8 cellular contexts compared by ENCODE assay signal in genomic region chr2:174486614-174487535, GRCh38. TPM values are rescaled to one million over a fixed set of nuclear protein-coding genes. Genes with fewer than 3 reads are reported as not detected.
DNase-seq lines count a peak whose midpoint lies in the region; ATAC-seq, FAIRE-seq and TF ChIP-seq lines count a peak whose summit lies in the region.

GPR155 (minus strand) TSS chr2:174487029; CDS start chr2:174481956, 5,073 bp downstream.

- no peaks in the 10 kb centered on the region for H3K9me3 Mint-ChIP-seq in astrocyte (ENCODE audit: unreplicated experiment)

- no peaks in the 10 kb centered on the region for H3K27me3 ChIP-seq in astrocyte (ENCODE audit: insufficient read depth, low read length)
- no peaks in the 10 kb centered on the region for H3K27me3 ChIP-seq in rectal smooth muscle tissue (ENCODE audit: control insufficient read depth, insufficient read depth, low read length)
- H3K27me3 ChIP-seq in aorta (ENCODE audit: control insufficient read depth in 1 of 2, insufficient read depth in 2 of 2, low read length in 1 of 2): no peaks in the 10 kb centered on the region

- H3K4me1 ChIP-seq in astrocyte (ENCODE audit: insufficient read depth, low read length): peaks cover 3% of the 10 kb centered on the region
- H3K4me1 ChIP-seq in rectal smooth muscle tissue (ENCODE audit: control insufficient read depth, insufficient read depth, low read length): no peaks in the 10 kb centered on the region
- H3K4me1 ChIP-seq in aorta (ENCODE audit: control insufficient read depth in 1 of 2, insufficient read depth in 2 of 2, low read length in 2 of 2): no peaks in the 10 kb centered on the region

- peaks cover 2% of the 10 kb centered on the region for H3K36me3 Mint-ChIP-seq in astrocyte (ENCODE audit: low read depth, unreplicated experiment)

- intact Hi-C loops in T-helper 2 cell treated with Interferon-gamma antibody and Interleukin-4, amounts not matched to agents 100 ng/mL and 5 ng/mL, for 36 hours (cut with micrococcal nuclease): loop anchor here (1.0 to 10.0 kb wide), 11 partner anchors 24 to 1932 kb away; partner anchors contain the start of genes ATF2, ATP5MC3, OLA1 and PDK1
- intact Hi-C loops in aorta (cut with DNase I): loop anchor here in 1 of 2 donors (5.0 to 10.0 kb wide), 2 partner anchors 108 to 195 kb away; partner anchors contain the start of gene WIPF1

- H3K4me3 ChIP-seq in astrocyte (ENCODE audit: insufficient read depth, low read depth, low read length) (peak within 1 kb of the TSS; percentile 91), rectal smooth muscle tissue (ENCODE audit: low read length) (peak within 1 kb of the TSS; percentile 99), aorta (ENCODE audit: low read length in 2 of 2) (peak within 1 kb of the TSS; percentile 60 to 96)

- H3K79me2 ChIP-seq in astrocyte (ENCODE audit: insufficient read depth, low read length): no peaks in the 10 kb centered on the region

- H3K9ac ChIP-seq in astrocyte (ENCODE audit: low read length) (peak within 1 kb of the TSS; percentile 84), rectal smooth muscle tissue (ENCODE audit: low read length) (peak within 1 kb of the TSS; percentile 76)

- ATAC-seq in GM18502 (IDR thresholded peaks at IDR 0.05; ENCODE audit: poor library complexity, unreplicated experiment) (peak; percentile 84), HG02943 (IDR thresholded peaks at IDR 0.05; ENCODE audit: low read depth, unreplicated experiment) (peak; percentile 60), aorta (ENCODE audit: low FRiP score) (peak; percentile 99)

- DNase-seq in NCI-H1930 (lab: John Stamatoyannopoulos, UW): peak; percentile 95 to 96
- DNase-seq in astrocyte (ENCODE audit: low read depth): peak; percentile 91
- peak; percentile 93 for DNase-seq in hepatic stellate cell (ENCODE audit: low spot score)
- DNase-seq in aorta: peak; percentile 100

- no peak for TF ChIP-seq CTCF in astrocyte (IDR thresholded peaks at IDR 0.05; ENCODE audit: insufficient read depth, low read depth, low read length)

- FAIRE-seq in astrocyte (lab: Jason Lieb, UNC): no peak

- WGBS in aorta, 2 donors: 1% methylated on average over 55 to 72 of the region's 72 CpGs

- H3K27ac ChIP-seq in astrocyte (ENCODE audit: low read depth, low read length): peak within 1 kb of the TSS; percentile 85
- H3K27ac ChIP-seq in rectal smooth muscle tissue (ENCODE audit: low read depth, low read length): peak within 1 kb of the TSS; percentile 96
- H3K27ac ChIP-seq in aorta (ENCODE audit: low read depth in 1 of 2, low read length in 2 of 2): peak within 1 kb of the TSS in 1 of 2 donors; percentile 69

- peak within 1 kb of the TSS; percentile 91 for H3K4me3 Mint-ChIP-seq in astrocyte (ENCODE audit: unreplicated experiment)

- H3K27ac Mint-ChIP-seq in astrocyte (ENCODE audit: unreplicated experiment): peak within 1 kb of the TSS; percentile 87

- no peaks in the 10 kb centered on the region for H3K27me3 Mint-ChIP-seq in astrocyte (ENCODE audit: low read depth, unreplicated experiment)

- no peaks in the 10 kb centered on the region for H4K20me1 ChIP-seq in astrocyte (ENCODE audit: insufficient read depth, low read length)

- peaks cover 10% of the 10 kb centered on the region for H3K4me1 Mint-ChIP-seq in astrocyte (ENCODE audit: low read depth, unreplicated experiment)

- H3K9me3 ChIP-seq in astrocyte (ENCODE audit: insufficient read depth, low read depth, low read length) (no peaks in the 10 kb centered on the region), aorta (ENCODE audit: control insufficient read depth, low read length) (no peaks in the 10 kb centered on the region)

- peak within 1 kb of the TSS; percentile 99 for H2AFZ ChIP-seq in astrocyte (ENCODE audit: low read depth, low read length)

- H3K36me3 ChIP-seq in astrocyte (ENCODE audit: insufficient read depth, low read length): no peaks in the 10 kb centered on the region
- H3K36me3 ChIP-seq in rectal smooth muscle tissue (ENCODE audit: control insufficient read depth, insufficient read depth, low read length): no peaks in the 10 kb centered on the region
- H3K36me3 ChIP-seq in aorta (ENCODE audit: control insufficient read depth in 1 of 2, insufficient read depth in 2 of 2, low read length in 1 of 2): no peaks in the 10 kb centered on the region

- peak within 1 kb of the TSS; percentile 99 for H3K4me2 ChIP-seq in astrocyte (ENCODE audit: low read length)

RNA-seq across cellular contexts. Expression of gene GPR155, which starts in this region (rescaled TPM):
- total RNA-seq in T-helper 2 cell treated with Interferon-gamma antibody and Interleukin-4, amounts not matched to agents 100 ng/mL and 5 ng/mL, for 36 hours: 9.9 and 11.6 TPM in 2 replicates
- total RNA-seq in astrocyte (9.3 and 11.0 TPM in 2 replicates), aorta (10 to 100 TPM in 1 of 2 donors, 1 to 10 TPM in 1; 6.8 to 15.9 TPM)
- polyA plus RNA-seq in aorta: 1 to 10 TPM in 1 of 2 donors, under 1 TPM in 1; 0.25 to 1.9 TPM
